In genomic region chr15:81281176-81281735, GRCh38 we compare ENCODE assay signal across 27 cellular contexts. TPM values are rescaled to one million over a fixed set of nuclear protein-coding genes. Genes with fewer than 3 reads are reported as not detected.
DNase-seq lines count a peak whose midpoint lies in the region; ATAC-seq and TF ChIP-seq lines count a peak whose summit lies in the region.
"Had no signal": no experiment of that assay in that cellular context is flagged by ENCODE, and none has a peak within 500 bp of the region (broad histone marks: within the 10 kb centered on the region; RNA-seq: fewer than 3 reads in every experiment).

No MANE protein-coding gene starts in this region.

- DNase-seq in activated naive CD4-positive, alpha-beta T cell treated with anti-CD3 and anti-CD28 coated beads, Interleukin-2, amount 50 U/mL, for 72 hours (ENCODE audit: low spot score in 2 of 2) = no peak
- DNase-seq in RWPE2 (ENCODE audit: low spot score) = peak; percentile 54
- peak; percentile 38 for DNase-seq in left lobe of liver (ENCODE audit: low spot score)
- no peak for DNase-seq in stimulated activated naive B cell treated with anti-CD40 and anti-IgM and Interleukin-4, amounts not matched to agents 10 μg/mL and 1 μg/mL and 100 μg/mL, for 72 hours
- no peak for DNase-seq in stimulated activated CD4-positive, alpha-beta T cell treated with anti-CD3 and anti-CD28 coated beads, Interleukin-1b, Interleukin-23, amount 100 ng/mL, for 48 hours
- no peak for DNase-seq in glomerular visceral epithelial cell (ENCODE audit: extremely low spot score)
- DNase-seq: activated naive CD8-positive, alpha-beta T cell treated with anti-CD3 and anti-CD28 coated beads for 36 hours; BE2C; DND-41; effector memory CD8-positive, alpha-beta T cell; foreskin fibroblast; GF-D8; NCI-H1048; NCI-H1694; NCI-H446 treated with DMSO at 0.1 percent for 48 hours; NCI-H774; occipital lobe; psoas muscle; SIG-M5; stimulated activated CD4-positive, alpha-beta T cell treated with anti-CD3 and anti-CD28 coated beads, Interleukin-2, amount 100 ng/mL, for 48 hours had no signal

- no peak overlapping the region for H3K4me3 ChIP-seq in RWPE2 (ENCODE audit: severe bottlenecking)
- H3K4me3 ChIP-seq: coronary artery, psoas muscle had no signal

- H3K9me3 Mint-ChIP-seq in activated naive CD4-positive, alpha-beta T cell treated with anti-CD3 and anti-CD28 coated beads, Interleukin-2, amount 50 U/mL, for 24 hours = peaks cover 10% of the 10 kb centered on the region
- H3K9me3 Mint-ChIP-seq in activated naive CD4-positive, alpha-beta T cell treated with anti-CD3 and anti-CD28 coated beads, Interleukin-2, amount 50 U/mL, for 72 hours = peaks cover 0 to 34% of the 10 kb centered on the region in 2 donors
- H3K9me3 Mint-ChIP-seq in stimulated activated naive B cell treated with anti-CD40 and anti-IgM and Interleukin-4, amounts not matched to agents 10 μg/mL and 1 μg/mL and 100 μg/mL, for 72 hours = peaks cover 8 to 13% of the 10 kb centered on the region in 2 donors

- H3K4me1 ChIP-seq in RWPE2 (ENCODE audit: insufficient read depth, poor library complexity, severe bottlenecking) = peaks cover 11% of the 10 kb centered on the region
- H3K4me1 ChIP-seq: BE2C, psoas muscle had no signal

- no peaks in the 10 kb centered on the region for H3K27me3 ChIP-seq in RWPE2 (ENCODE audit: insufficient read depth, poor library complexity, severe bottlenecking)
- H3K27me3 ChIP-seq: BE2C had no signal

- H3K36me3 ChIP-seq in RWPE2 (ENCODE audit: low read depth) = no peaks in the 10 kb centered on the region
- H3K36me3 ChIP-seq: BE2C had no signal

- no peak for TF ChIP-seq CTCF in RWPE2 (IDR thresholded peaks at IDR 0.05; ENCODE audit: poor library complexity, severe bottlenecking)

- H3K27me3 Mint-ChIP-seq in activated naive CD4-positive, alpha-beta T cell treated with anti-CD3 and anti-CD28 coated beads, Interleukin-2, amount 50 U/mL, for 24 hours = no peaks in the 10 kb centered on the region
- no peaks in the 10 kb centered on the region for H3K27me3 Mint-ChIP-seq in stimulated activated naive B cell treated with anti-CD40 and anti-IgM and Interleukin-4, amounts not matched to agents 10 μg/mL and 1 μg/mL and 100 μg/mL, for 72 hours
- H3K27me3 Mint-ChIP-seq: activated naive CD8-positive, alpha-beta T cell treated with anti-CD3 and anti-CD28 coated beads for 36 hours; effector memory CD8-positive, alpha-beta T cell had no signal

- H3K4me1 Mint-ChIP-seq in activated naive CD4-positive, alpha-beta T cell treated with anti-CD3 and anti-CD28 coated beads, Interleukin-2, amount 50 U/mL, for 24 hours = peaks cover 85% of the 10 kb centered on the region
- H3K4me1 Mint-ChIP-seq in stimulated activated naive B cell treated with anti-CD40 and anti-IgM and Interleukin-4, amounts not matched to agents 10 μg/mL and 1 μg/mL and 100 μg/mL, for 72 hours = peaks cover 31 to 41% of the 10 kb centered on the region in 2 donors

- H3K36me3 Mint-ChIP-seq in activated naive CD4-positive, alpha-beta T cell treated with anti-CD3 and anti-CD28 coated beads, Interleukin-2, amount 50 U/mL, for 24 hours = peaks cover 18% of the 10 kb centered on the region
- peaks cover 24 to 39% of the 10 kb centered on the region in 2 donors for H3K36me3 Mint-ChIP-seq in activated naive CD4-positive, alpha-beta T cell treated with anti-CD3 and anti-CD28 coated beads, Interleukin-2, amount 50 U/mL, for 72 hours
- peaks cover 7 to 48% of the 10 kb centered on the region in 2 donors for H3K36me3 Mint-ChIP-seq in stimulated activated naive B cell treated with anti-CD40 and anti-IgM and Interleukin-4, amounts not matched to agents 10 μg/mL and 1 μg/mL and 100 μg/mL, for 72 hours

- peak overlapping the region; percentile 48 for H3K27ac Mint-ChIP-seq in activated naive CD4-positive, alpha-beta T cell treated with anti-CD3 and anti-CD28 coated beads, Interleukin-2, amount 50 U/mL, for 24 hours
- peak overlapping the region in 1 of 2 donors; percentile 9 for H3K27ac Mint-ChIP-seq in activated naive CD4-positive, alpha-beta T cell treated with anti-CD3 and anti-CD28 coated beads, Interleukin-2, amount 50 U/mL, for 72 hours
- H3K27ac Mint-ChIP-seq in stimulated activated naive B cell treated with anti-CD40 and anti-IgM and Interleukin-4, amounts not matched to agents 10 μg/mL and 1 μg/mL and 100 μg/mL, for 72 hours = peak overlapping the region; percentile 5
- H3K27ac Mint-ChIP-seq: activated naive CD8-positive, alpha-beta T cell treated with anti-CD3 and anti-CD28 coated beads for 36 hours; activated T-helper 1 cell treated with anti-CD3 and anti-CD28 coated beads, Interleukin-12 subunit alpha, Interleukin-12 subunit beta, Interleukin-2, Interleukin-4 antibody, amounts not matched to agents 30 ng/mL and 10 ng/mL and 1 ng/mL, durations not matched to agents 14 hours and 24 hours and 36 hours; effector memory CD8-positive, alpha-beta T cell; mesothelial cell of epicardium had no signal

- H3K4me3 Mint-ChIP-seq in activated naive CD4-positive, alpha-beta T cell treated with anti-CD3 and anti-CD28 coated beads, Interleukin-2, amount 50 U/mL, for 24 hours = peak overlapping the region; percentile 3
- H3K4me3 Mint-ChIP-seq in stimulated activated naive B cell treated with anti-CD40 and anti-IgM and Interleukin-4, amounts not matched to agents 10 μg/mL and 1 μg/mL and 100 μg/mL, for 72 hours = no peak overlapping the region
- H3K4me3 Mint-ChIP-seq: activated naive CD8-positive, alpha-beta T cell treated with anti-CD3 and anti-CD28 coated beads for 36 hours; activated T-helper 1 cell treated with anti-CD3 and anti-CD28 coated beads, Interleukin-12 subunit alpha, Interleukin-12 subunit beta, Interleukin-2, Interleukin-4 antibody, amounts not matched to agents 30 ng/mL and 10 ng/mL and 1 ng/mL, durations not matched to agents 14 hours and 24 hours and 36 hours; effector memory CD8-positive, alpha-beta T cell; mesothelial cell of epicardium had no signal

- ATAC-seq in activated naive CD4-positive, alpha-beta T cell treated with anti-CD3 and anti-CD28 coated beads, Interleukin-2, amount 50 U/mL, for 72 hours = no peak
- ATAC-seq in RWPE2 (ENCODE audit: low read depth) = no peak
- ATAC-seq in left lobe of liver = no peak
- no peak for ATAC-seq in stimulated activated naive B cell treated with anti-CD40 and anti-IgM and Interleukin-4, amounts not matched to agents 10 μg/mL and 1 μg/mL and 100 μg/mL, for 72 hours (replicated peaks)
- no peak for ATAC-seq in HG03354 (IDR thresholded peaks at IDR 0.05; ENCODE audit: poor library complexity, severe bottlenecking, unreplicated experiment)
- ATAC-seq: effector memory CD8-positive, alpha-beta T cell; Panc1; psoas muscle; sciatic nerve had no signal

- H3K9me3 ChIP-seq in RWPE2 (ENCODE audit: severe bottlenecking) = no peaks in the 10 kb centered on the region
- H3K9me3 ChIP-seq: BE2C, psoas muscle had no signal

- no peak overlapping the region for H3K27ac ChIP-seq in RWPE2 (ENCODE audit: poor library complexity, severe bottlenecking)
- H3K27ac ChIP-seq: coronary artery, psoas muscle had no signal

RNA-seq across cellular contexts. Expression of gene STARD5, which starts 42.7 kb away (rescaled TPM):
- 1 to 10 TPM; 8.0 to 8.8 TPM for total RNA-seq in activated naive CD4-positive, alpha-beta T cell treated with anti-CD3 and anti-CD28 coated beads, Interleukin-2, amount 50 U/mL, for 72 hours
- total RNA-seq in left lobe of liver = 17.8 TPM

Comparison
In these comparisons a context has a peak if more than half of its experiments do, and no peak if none do; other contexts are left out.
1. DNase-seq: peak in RWPE2 (single experiment) and left lobe of liver (single experiment); none in activated naive CD4-positive, alpha-beta T cell treated with anti-CD3 and anti-CD28 coated beads, Interleukin-2, amount 50 U/mL, for 72 hours (0 of 2), stimulated activated naive B cell treated with anti-CD40 and anti-IgM and Interleukin-4, amounts not matched to agents 10 μg/mL and 1 μg/mL and 100 μg/mL, for 72 hours (single experiment), stimulated activated CD4-positive, alpha-beta T cell treated with anti-CD3 and anti-CD28 coated beads, Interleukin-1b, Interleukin-23, amount 100 ng/mL, for 48 hours (single experiment) and glomerular visceral epithelial cell (single experiment).